ENCODE assay signal across 8 cellular contexts in genomic region chr3:122514123-122515019, GRCh38. TPM values are rescaled to one million over a fixed set of nuclear protein-coding genes. Genes with fewer than 3 reads are reported as not detected.
DNase-seq lines count a peak whose midpoint lies in the region; ATAC-seq and TF ChIP-seq lines count a peak whose summit lies in the region.

Gene KPNA1 (minus strand): TSS chr3:122514939. CDS start chr3:122496565, 18,374 bp downstream.

- no peaks in the 10 kb centered on the region for H3K36me3 Mint-ChIP-seq in natural killer cell treated with Interleukin-12 subunit alpha and Interleukin-12 subunit beta and Interleukin-15 and Interleukin-18, amount 100 ng/mL, for 72 hours

- TF ChIP-seq POLR2A in Raji (IDR thresholded peaks at IDR 0.05; ENCODE audit: insufficient read depth, low read depth, low read length) = peak; percentile 96

- peak within 1 kb of the TSS; percentile 87 for H3K4me3 Mint-ChIP-seq in natural killer cell treated with Interleukin-12 subunit alpha and Interleukin-12 subunit beta and Interleukin-15 and Interleukin-18, amount 100 ng/mL, for 72 hours

- DNase-seq in EL (peak; percentile 90), GOT3 (lab: John Stamatoyannopoulos, UW) (peak; percentile 84), LHCN-M2 (ENCODE audit: low read depth) (peak; percentile 83), fibroblast of peridontal ligament (ENCODE audit: extremely low read depth) (peak; percentile 83)
- peak; percentile 84 for DNase-seq in activated T-helper 9 cell treated with anti-CD3 and anti-CD28 coated beads, Interleukin-2, amount 50 U/mL, for 16 hours (ENCODE audit: low read depth)
- peak; percentile 92 for DNase-seq in natural killer cell treated with Interleukin-12 subunit alpha and Interleukin-12 subunit beta and Interleukin-15 and Interleukin-18, amount 100 ng/mL, for 72 hours (ENCODE audit: low spot score)
- peak; percentile 85 for DNase-seq in stimulated activated naive CD4-positive, alpha-beta T cell treated with Interleukin-2 at 50 U/mL for 16 hours (lab: John Stamatoyannopoulos, UW)

- H3K27me3 Mint-ChIP-seq in natural killer cell treated with Interleukin-12 subunit alpha and Interleukin-12 subunit beta and Interleukin-15 and Interleukin-18, amount 100 ng/mL, for 72 hours = no peaks in the 10 kb centered on the region

- peaks cover 30 to 46% of the 10 kb centered on the region in 2 donors for H3K4me1 Mint-ChIP-seq in natural killer cell treated with Interleukin-12 subunit alpha and Interleukin-12 subunit beta and Interleukin-15 and Interleukin-18, amount 100 ng/mL, for 72 hours (ENCODE audit: low read depth in 2 of 2)

- H3K9me3 Mint-ChIP-seq in natural killer cell treated with Interleukin-12 subunit alpha and Interleukin-12 subunit beta and Interleukin-15 and Interleukin-18, amount 100 ng/mL, for 72 hours = no peaks in the 10 kb centered on the region

- peak; percentile 94 to 95 for ATAC-seq in natural killer cell treated with Interleukin-12 subunit alpha and Interleukin-12 subunit beta and Interleukin-15 and Interleukin-18, amount 100 ng/mL, for 72 hours

- peak within 1 kb of the TSS; percentile 68 to 90 for H3K27ac Mint-ChIP-seq in natural killer cell treated with Interleukin-12 subunit alpha and Interleukin-12 subunit beta and Interleukin-15 and Interleukin-18, amount 100 ng/mL, for 72 hours

RNA-seq across cellular contexts. Expression of gene KPNA1, which starts in this region (rescaled TPM):
- 28.0 and 34.6 TPM in 2 replicates for total RNA-seq in LHCN-M2 (2014; rRNA removed)
- polyA plus RNA-seq in LHCN-M2 (2012) = 29.6 TPM
- 10 to 100 TPM; 55.9 to 64.7 TPM for total RNA-seq in natural killer cell treated with Interleukin-12 subunit alpha and Interleukin-12 subunit beta and Interleukin-15 and Interleukin-18, amount 100 ng/mL, for 72 hours

Comparison
In these comparisons a context has a peak if more than half of its experiments do, and no peak if none do; other contexts are left out.
1. Peak in every context shown above with its lines: DNase-seq and ATAC-seq.